Comparison of ENCODE assay signal across 1 cellular context in genomic region chr20:57596998-57597939, GRCh38.
TF ChIP-seq lines count a peak whose summit lies in the region.

No MANE protein-coding gene starts in this region.

TF ChIP-seq in GM12878, 131 proteins besides CTCF, POLR2A, EP300 and RAD21 (continued from another document):
- TF ChIP-seq GATAD2B (conservative IDR thresholded peaks at IDR 0.05; ENCODE audit: low read depth) (no peak), ZNF217 (IDR thresholded peaks at IDR 0.05) (no peak), PAX8 (IDR thresholded peaks at IDR 0.05) (no peak), EZH2 (IDR thresholded peaks at IDR 0.05; ENCODE audit: borderline replicate concordance, control insufficient read depth, low read depth, low read length) (no peak), REST (IDR thresholded peaks at IDR 0.05; ENCODE audit: low read depth, low read length) (no peak), EGR1 (IDR thresholded peaks at IDR 0.05; ENCODE audit: borderline replicate concordance in 1 of 2, low read depth in 2 of 2, low read length in 2 of 2) (peak in 1 of 2 experiments; percentile 24; a peak in 1 of 3 replicates), BHLHE40 (IDR thresholded peaks at IDR 0.05; ENCODE audit: borderline replicate concordance in 1 of 2, low read depth in 2 of 2, low read length in 1 of 2) (0 out of 4 replicates have a peak, but pooled peaks of 1 of the 2 experiments have one; percentile 24), ATF7 (IDR thresholded peaks at IDR 0.05; ENCODE audit: low read depth) (no peak), SREBF2 (IDR thresholded peaks at IDR 0.05; ENCODE audit: low read length) (no peak)
- TF ChIP-seq, protein P1, sequence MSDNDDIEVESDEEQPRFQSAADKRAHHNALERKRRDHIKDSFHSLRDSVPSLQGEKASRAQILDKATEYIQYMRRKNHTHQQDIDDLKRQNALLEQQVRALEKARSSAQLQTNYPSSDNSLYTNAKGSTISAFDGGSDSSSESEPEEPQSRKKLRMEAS (IDR thresholded peaks at IDR 0.05; ENCODE audit: low read depth, low read length): 0 out of 2 replicates have a peak, but pooled peaks have one; percentile 50
- TF ChIP-seq, protein P2, sequence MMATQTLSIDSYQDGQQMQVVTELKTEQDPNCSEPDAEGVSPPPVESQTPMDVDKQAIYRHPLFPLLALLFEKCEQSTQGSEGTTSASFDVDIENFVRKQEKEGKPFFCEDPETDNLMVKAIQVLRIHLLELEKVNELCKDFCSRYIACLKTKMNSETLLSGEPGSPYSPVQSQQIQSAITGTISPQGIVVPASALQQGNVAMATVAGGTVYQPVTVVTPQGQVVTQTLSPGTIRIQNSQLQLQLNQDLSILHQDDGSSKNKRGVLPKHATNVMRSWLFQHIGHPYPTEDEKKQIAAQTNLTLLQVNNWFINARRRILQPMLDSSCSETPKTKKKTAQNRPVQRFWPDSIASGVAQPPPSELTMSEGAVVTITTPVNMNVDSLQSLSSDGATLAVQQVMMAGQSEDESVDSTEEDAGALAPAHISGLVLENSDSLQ (IDR thresholded peaks at IDR 0.05): peak; percentile 90
- TF ChIP-seq, protein P3, sequence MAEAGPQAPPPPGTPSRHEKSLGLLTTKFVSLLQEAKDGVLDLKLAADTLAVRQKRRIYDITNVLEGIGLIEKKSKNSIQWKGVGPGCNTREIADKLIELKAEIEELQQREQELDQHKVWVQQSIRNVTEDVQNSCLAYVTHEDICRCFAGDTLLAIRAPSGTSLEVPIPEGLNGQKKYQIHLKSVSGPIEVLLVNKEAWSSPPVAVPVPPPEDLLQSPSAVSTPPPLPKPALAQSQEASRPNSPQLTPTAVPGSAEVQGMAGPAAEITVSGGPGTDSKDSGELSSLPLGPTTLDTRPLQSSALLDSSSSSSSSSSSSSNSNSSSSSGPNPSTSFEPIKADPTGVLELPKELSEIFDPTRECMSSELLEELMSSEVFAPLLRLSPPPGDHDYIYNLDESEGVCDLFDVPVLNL (IDR thresholded peaks at IDR 0.05; ENCODE audit: low read depth, low read length): no peak
